Comparison of ENCODE assay signal across 8 cellular contexts in genomic region chr16:89958068-89958467, GRCh38. TPM values are rescaled to one million over a fixed set of nuclear protein-coding genes. Genes with fewer than 3 reads are reported as not detected.
DNase-seq lines count a peak whose midpoint lies in the region; ATAC-seq and TF ChIP-seq lines count a peak whose summit lies in the region.

No MANE protein-coding gene starts in this region.

- no peaks in the 10 kb centered on the region for H3K36me3 ChIP-seq in breast epithelium
- H3K36me3 ChIP-seq in subcutaneous abdominal adipose tissue (ENCODE audit: control insufficient read depth in 5 of 5, insufficient read depth in 5 of 5, low read length in 5 of 5): peaks cover 0 to 76% (median 58%) of the 10 kb centered on the region in 5 donors

- ATAC-seq in HG02759 (IDR thresholded peaks at IDR 0.05; ENCODE audit: unreplicated experiment): no peak
- no peak for ATAC-seq in GM18505 (IDR thresholded peaks at IDR 0.05; ENCODE audit: unreplicated experiment)

- H3K9ac ChIP-seq in subcutaneous abdominal adipose tissue (ENCODE audit: low read length in 5 of 5): no peak overlapping the region

- H3K27me3 ChIP-seq in breast epithelium (no peaks in the 10 kb centered on the region), subcutaneous abdominal adipose tissue (ENCODE audit: control insufficient read depth in 5 of 5, insufficient read depth in 4 of 5, low read length in 5 of 5) (no peaks in the 10 kb centered on the region)

- H3K9me3 ChIP-seq in breast epithelium (no peaks in the 10 kb centered on the region), subcutaneous abdominal adipose tissue (ENCODE audit: control insufficient read depth in 5 of 5, low read length in 5 of 5) (no peaks in the 10 kb centered on the region)

- H3K4me3 ChIP-seq in breast epithelium (peak overlapping the region in 1 of 3 donors; percentile 21), subcutaneous abdominal adipose tissue (ENCODE audit: low read depth in 1 of 5, low read length in 5 of 5) (peak overlapping the region in 3 of 5 donors; percentile 31 to 44 (median 39))

- peak; percentile 63 to 72 for DNase-seq in T47D (ENCODE audit: low read depth in 1 of 2, low spot score in 1 of 2)
- no peak for DNase-seq in breast epithelium (ENCODE audit: low spot score in 2 of 2)
- peak; percentile 29 for DNase-seq in RKO (ENCODE audit: low spot score)
- peak; percentile 30 for DNase-seq in glomerular visceral epithelial cell (ENCODE audit: extremely low spot score)
- no peak for DNase-seq in effector CD4-positive, alpha-beta T cell

- intact Hi-C loops in breast epithelium (cut with DNase I; ENCODE audit: low total_unique reads): no loop called here

- H3K4me1 ChIP-seq in breast epithelium: no peaks in the 10 kb centered on the region
- peaks cover 0 to 15% (median 0%) of the 10 kb centered on the region in 5 donors for H3K4me1 ChIP-seq in subcutaneous abdominal adipose tissue (ENCODE audit: control insufficient read depth in 5 of 5, insufficient read depth in 5 of 5, low read length in 5 of 5)

- TF ChIP-seq CTCF in breast epithelium (IDR thresholded peaks at IDR 0.05): no peak

- in situ Hi-C loops in T47D (cut with HindIII; ENCODE audit: low pct_unique_long_range_greater_than_20kb, low sequenced_read_pairs): no loop called here

- H3K27ac ChIP-seq in breast epithelium (no peak overlapping the region), subcutaneous abdominal adipose tissue (ENCODE audit: low read depth, low read length) (no peak overlapping the region)

- TF ChIP-seq POLR2A in breast epithelium (IDR thresholded peaks at IDR 0.05) (no peak), GM18505 (IDR thresholded peaks at IDR 0.05; ENCODE audit: borderline replicate concordance, extremely low read depth, insufficient read depth, insufficient read length) (no peak)

RNA-seq across cellular contexts. Expression of gene DEF8, which starts 9.5 kb away (rescaled TPM):
- 10 to 100 TPM; 58.0 to 87.2 (median 75.2) TPM for total RNA-seq in breast epithelium

RNA-seq across cellular contexts. Expression of gene TUBB3, which starts 34.9 kb away (rescaled TPM):
- 1 to 10 TPM; 1.6 to 2.9 (median 1.8) TPM for total RNA-seq in breast epithelium

RNA-seq across cellular contexts. Expression of gene MC1R, which starts 39.4 kb away (rescaled TPM):
- total RNA-seq in breast epithelium: 1 to 10 TPM; 3.7 to 7.2 (median 3.8) TPM

Comparison
In these comparisons a context has a peak if more than half of its experiments do, and no peak if none do; other contexts are left out.
1. DNase-seq: peak in T47D (2 of 2), RKO (single experiment) and glomerular visceral epithelial cell (single experiment); none in breast epithelium (0 of 2) and effector CD4-positive, alpha-beta T cell (single experiment).